Comparison of ENCODE assay signal across 22 cellular contexts in the genomic region with DNA sequence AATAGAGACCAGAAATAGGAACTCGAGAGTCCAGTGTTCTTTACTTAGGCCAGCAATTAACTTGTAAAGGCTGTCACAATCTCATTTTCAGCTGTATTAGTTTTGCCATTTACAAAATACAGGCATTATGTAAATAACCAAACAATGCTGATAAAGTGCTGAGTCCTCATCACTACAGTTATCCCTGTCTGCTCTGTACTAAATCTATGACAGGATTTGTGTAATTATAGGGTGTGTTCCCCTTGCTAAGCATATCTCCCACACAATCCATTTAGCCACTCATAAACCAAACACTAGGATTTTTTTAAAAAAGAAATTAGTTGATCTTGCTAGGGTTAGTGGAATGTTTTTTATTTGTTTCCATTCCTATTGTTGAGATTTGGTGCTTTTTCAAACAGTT. TPM values are rescaled to one million over a fixed set of nuclear protein-coding genes. Genes with fewer than 3 reads are reported as not detected.
A peak's percentile ranks its signal among the peaks of the same experiment; 100 is the strongest.
DNase-seq lines count a peak whose midpoint lies in the region; ATAC-seq and TF ChIP-seq lines count a peak whose summit lies in the region.
"Had no signal": no experiment of that assay in that cellular context is flagged by ENCODE, and none has a peak within 500 bp of the region (broad histone marks: within the 10 kb centered on the region; RNA-seq: fewer than 3 reads in every experiment).

No MANE protein-coding gene starts in this region.

- no peaks in the 10 kb centered on the region for H3K4me1 ChIP-seq in left lung
- H3K4me1 ChIP-seq: A549, HAP-1 had no signal

- no peak overlapping the region for H3K4me3 ChIP-seq in left lung
- H3K4me3 ChIP-seq: A549, GM12878, GM23248, HAP-1 had no signal

- peaks cover 0 to 16% of the 10 kb centered on the region in 2 donors for H3K9me3 ChIP-seq in left lung
- H3K9me3 ChIP-seq: A549 had no signal

- intact Hi-C loops in left lung (cut with DNase I) = no loop called here

- H3K27me3 ChIP-seq in left lung = peaks cover 0 to 49% of the 10 kb centered on the region in 2 donors

- DNase-seq in NCI-H1105 treated with DMSO at 0.1 percent for 48 hours (lab: John Stamatoyannopoulos, UW) (peak; percentile 36), NCI-H1105 (lab: John Stamatoyannopoulos, UW) (no peak), NCI-H2081 (lab: John Stamatoyannopoulos, UW) (peak; percentile 14 to 69), NCI-H748 treated with DMSO at 0.1 percent for 48 hours (lab: John Stamatoyannopoulos, UW) (peak; percentile 98), progenitor cell of endocrine pancreas (ENCODE audit: low spot score, unreplicated experiment) (no peak), NCI-H526 (lab: John Stamatoyannopoulos, UW) (no peak), left lung (no peak)
- no peak for DNase-seq in effector memory CD8-positive, alpha-beta T cell
- DNase-seq: AML-193; CD4-positive, alpha-beta T cell; DMS53; DND-41; EL; GM23248; IMR-90 had no signal

- TF ChIP-seq CTCF in progenitor cell of endocrine pancreas (IDR thresholded peaks at IDR 0.05; ENCODE audit: unreplicated experiment) = no peak
- no peak for TF ChIP-seq CTCF in left lung (IDR thresholded peaks at IDR 0.05)

- peak overlapping the region; percentile 79 for H3K27ac Mint-ChIP-seq in progenitor cell of endocrine pancreas
- no peak overlapping the region for H3K27ac Mint-ChIP-seq in effector memory CD8-positive, alpha-beta T cell
- H3K27ac Mint-ChIP-seq: CD4-positive, alpha-beta T cell had no signal

- H3K36me3 Mint-ChIP-seq in progenitor cell of endocrine pancreas (ENCODE audit: insufficient read depth) = peaks cover 62% of the 10 kb centered on the region
- peaks cover 3% of the 10 kb centered on the region for H3K36me3 Mint-ChIP-seq in effector memory CD8-positive, alpha-beta T cell (ENCODE audit: insufficient read depth)

- no peak for ATAC-seq in effector memory CD8-positive, alpha-beta T cell (replicated peaks)
- ATAC-seq in left lung = no peak
- ATAC-seq: A549, GM12878 had no signal

- H3K4me3 Mint-ChIP-seq in progenitor cell of endocrine pancreas (ENCODE audit: low read depth) = no peak overlapping the region
- no peak overlapping the region for H3K4me3 Mint-ChIP-seq in effector memory CD8-positive, alpha-beta T cell
- H3K4me3 Mint-ChIP-seq: CD4-positive, alpha-beta T cell had no signal

- no peaks in the 10 kb centered on the region for H3K27me3 Mint-ChIP-seq in progenitor cell of endocrine pancreas
- H3K27me3 Mint-ChIP-seq in effector memory CD8-positive, alpha-beta T cell = peaks cover 16 to 43% of the 10 kb centered on the region in 2 donors

- H3K27ac ChIP-seq in left lung = no peak overlapping the region
- H3K27ac ChIP-seq: 22Rv1, A549, C4-2B, GM23248 had no signal

- peaks cover 18% of the 10 kb centered on the region for H3K4me1 Mint-ChIP-seq in progenitor cell of endocrine pancreas (ENCODE audit: low read depth)
- H3K4me1 Mint-ChIP-seq in effector memory CD8-positive, alpha-beta T cell (ENCODE audit: low read depth in 2 of 2) = no peaks in the 10 kb centered on the region

- H3K9me3 Mint-ChIP-seq in progenitor cell of endocrine pancreas (ENCODE audit: low read depth) = peaks cover 15% of the 10 kb centered on the region
- no peaks in the 10 kb centered on the region for H3K9me3 Mint-ChIP-seq in effector memory CD8-positive, alpha-beta T cell

- H3K36me3 ChIP-seq in left lung = no peaks in the 10 kb centered on the region
- H3K36me3 ChIP-seq: HAP-1 had no signal

RNA-seq across cellular contexts. Expression of gene PDX1, which starts 23.2 kb away (rescaled TPM):
- 260 and 303 TPM in 2 replicates for total RNA-seq in progenitor cell of endocrine pancreas
- total RNA-seq in left lung = not detected
- total RNA-seq: CD4-positive, alpha-beta T cell; G401; GM12878; GM23248; H4; IMR-90 had no signal

RNA-seq across cellular contexts. Expression of gene CDX2, which starts 26.1 kb away (rescaled TPM):
- total RNA-seq in progenitor cell of endocrine pancreas (24.8 and 31.0 TPM in 2 replicates), left lung (not detected)
- total RNA-seq: CD4-positive, alpha-beta T cell; GM23248; H4; IMR-90 had no signal

RNA-seq across cellular contexts. Expression of gene URAD, which starts 45.5 kb away (rescaled TPM):
- total RNA-seq in progenitor cell of endocrine pancreas (not detected in 2 replicates), left lung (not detected)
- total RNA-seq: CD4-positive, alpha-beta T cell; G401; GM12878; GM23248; H4; IMR-90 had no signal

Comparison
In these comparisons a context has a peak if more than half of its experiments do, and no peak if none do; other contexts are left out.
1. DNase-seq: peak in NCI-H1105 treated with DMSO at 0.1 percent for 48 hours (single experiment), NCI-H2081 (2 of 2) and NCI-H748 treated with DMSO at 0.1 percent for 48 hours (single experiment); none in NCI-H1105 (single experiment), progenitor cell of endocrine pancreas (single experiment), effector memory CD8-positive, alpha-beta T cell (0 of 3), NCI-H526 (0 of 2) and left lung (0 of 2).
2. RNA of gene PDX1, which starts 23.2 kb away (total RNA-seq): 260 to 303 TPM in progenitor cell of endocrine pancreas; not detected in left lung; every median in the first group is over 100 times any median in the second.
3. RNA of gene CDX2, which starts 26.1 kb away (total RNA-seq): 24.8 to 31.0 TPM in progenitor cell of endocrine pancreas; not detected in left lung; every median in the first group is over 10 times any median in the second.